1 cellular context compared by ENCODE assay signal in genomic region chr2:96669539-96670215, GRCh38.
TF ChIP-seq lines count a peak whose summit lies in the region.

No MANE protein-coding gene starts in this region.

TF ChIP-seq in GM23338, 12 proteins besides CTCF, POLR2A, EP300 and RAD21:
- TF ChIP-seq, protein P1, sequence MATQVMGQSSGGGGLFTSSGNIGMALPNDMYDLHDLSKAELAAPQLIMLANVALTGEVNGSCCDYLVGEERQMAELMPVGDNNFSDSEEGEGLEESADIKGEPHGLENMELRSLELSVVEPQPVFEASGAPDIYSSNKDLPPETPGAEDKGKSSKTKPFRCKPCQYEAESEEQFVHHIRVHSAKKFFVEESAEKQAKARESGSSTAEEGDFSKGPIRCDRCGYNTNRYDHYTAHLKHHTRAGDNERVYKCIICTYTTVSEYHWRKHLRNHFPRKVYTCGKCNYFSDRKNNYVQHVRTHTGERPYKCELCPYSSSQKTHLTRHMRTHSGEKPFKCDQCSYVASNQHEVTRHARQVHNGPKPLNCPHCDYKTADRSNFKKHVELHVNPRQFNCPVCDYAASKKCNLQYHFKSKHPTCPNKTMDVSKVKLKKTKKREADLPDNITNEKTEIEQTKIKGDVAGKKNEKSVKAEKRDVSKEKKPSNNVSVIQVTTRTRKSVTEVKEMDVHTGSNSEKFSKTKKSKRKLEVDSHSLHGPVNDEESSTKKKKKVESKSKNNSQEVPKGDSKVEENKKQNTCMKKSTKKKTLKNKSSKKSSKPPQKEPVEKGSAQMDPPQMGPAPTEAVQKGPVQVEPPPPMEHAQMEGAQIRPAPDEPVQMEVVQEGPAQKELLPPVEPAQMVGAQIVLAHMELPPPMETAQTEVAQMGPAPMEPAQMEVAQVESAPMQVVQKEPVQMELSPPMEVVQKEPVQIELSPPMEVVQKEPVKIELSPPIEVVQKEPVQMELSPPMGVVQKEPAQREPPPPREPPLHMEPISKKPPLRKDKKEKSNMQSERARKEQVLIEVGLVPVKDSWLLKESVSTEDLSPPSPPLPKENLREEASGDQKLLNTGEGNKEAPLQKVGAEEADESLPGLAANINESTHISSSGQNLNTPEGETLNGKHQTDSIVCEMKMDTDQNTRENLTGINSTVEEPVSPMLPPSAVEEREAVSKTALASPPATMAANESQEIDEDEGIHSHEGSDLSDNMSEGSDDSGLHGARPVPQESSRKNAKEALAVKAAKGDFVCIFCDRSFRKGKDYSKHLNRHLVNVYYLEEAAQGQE (IDR thresholded peaks at IDR 0.05; ENCODE audit: unreplicated experiment): no peak
- TF ChIP-seq EZH2 (IDR thresholded peaks at IDR 0.05; ENCODE audit: low read depth, unreplicated experiment) (no peak), NANOG (IDR thresholded peaks at IDR 0.05; ENCODE audit: borderline replicate concordance) (no peak), POLR2AphosphoS5 (IDR thresholded peaks at IDR 0.05; ENCODE audit: low read depth) (no peak), JUNB (IDR thresholded peaks at IDR 0.05; ENCODE audit: unreplicated experiment) (no peak), CREB1 (CRISPR knock-in tag; IDR thresholded peaks at IDR 0.05; ENCODE audit: low read depth) (no peak)
TF ChIP-seq in GM23338: peak in this region for 0.
